In genomic region chr2:30147715-30148611, GRCh38 we compare ENCODE assay signal across 8 cellular contexts. TPM values are rescaled to one million over a fixed set of nuclear protein-coding genes. Genes with fewer than 3 reads are reported as not detected.
A peak's percentile ranks its signal among the peaks of the same experiment; 100 is the strongest.
DNase-seq lines count a peak whose midpoint lies in the region; ATAC-seq, FAIRE-seq and TF ChIP-seq lines count a peak whose summit lies in the region.

No MANE protein-coding gene starts in this region.

- H3K4me1 ChIP-seq in ascending aorta (peaks cover 5 to 24% of the 10 kb centered on the region in 2 donors), hepatocyte (ENCODE audit: insufficient read depth) (peaks cover 34% of the 10 kb centered on the region)

- ATAC-seq in GM21717 (IDR thresholded peaks at IDR 0.05; ENCODE audit: unreplicated experiment): peak; percentile 34

- 6% methylated on average over 31 of the region's 50 CpGs for WGBS in hepatocyte (ENCODE audit: low lambda C conversion rate, missing lambda C conversion rate)

- H3K9me2 ChIP-seq in hepatocyte (replicated peaks; ENCODE audit: insufficient read depth): no peaks in the 10 kb centered on the region

- peaks cover 49% of the 10 kb centered on the region for H3K79me2 ChIP-seq in hepatocyte

- H2AFZ ChIP-seq in hepatocyte: peak overlapping the region; percentile 62

- H3K27ac ChIP-seq in ascending aorta (peak overlapping the region; percentile 97 to 100), hepatocyte (peak overlapping the region; percentile 99)

- H3K4me2 ChIP-seq in hepatocyte: peak overlapping the region; percentile 83

- H3K9me3 ChIP-seq in MG63 (no peaks in the 10 kb centered on the region), ascending aorta (no peaks in the 10 kb centered on the region), hepatocyte (ENCODE audit: low read depth) (no peaks in the 10 kb centered on the region)

- H4K20me1 ChIP-seq in hepatocyte (ENCODE audit: insufficient read depth, poor library complexity, severe bottlenecking): peaks cover 49% of the 10 kb centered on the region

- FAIRE-seq in D721Med (lab: Jason Lieb, UNC): no peak

- DNase-seq in D721Med (ENCODE audit: insufficient read length, low spot score) (peak; percentile 53), MG63 (peak; percentile 73), T-helper 2 cell (peak; percentile 60 to 85 (median 73)), ascending aorta (ENCODE audit: low spot score in 2 of 2) (peak; percentile 17 to 87), hepatocyte (ENCODE audit: low spot score) (peak; percentile 92), retinal pigment epithelial cell (ENCODE audit: low read depth) (no peak), NCI-H1694 (lab: John Stamatoyannopoulos, UW) (no peak)

- TF ChIP-seq CTCF in D721Med (IDR thresholded peaks at IDR 0.05; ENCODE audit: insufficient read depth, missing control alignments) (peak; percentile 23), ascending aorta (IDR thresholded peaks at IDR 0.05) (peak; percentile 21 to 71 (median 49)), hepatocyte (IDR thresholded peaks at IDR 0.05; ENCODE audit: poor library complexity) (peak; percentile 47), retinal pigment epithelial cell (conservative IDR thresholded peaks at IDR 0.05; ENCODE audit: low read depth, low read length) (peak; percentile 30)

- no peaks in the 10 kb centered on the region for H3K27me3 ChIP-seq in MG63
- no peaks in the 10 kb centered on the region for H3K27me3 ChIP-seq in ascending aorta
- no peaks in the 10 kb centered on the region for H3K27me3 ChIP-seq in hepatocyte

- H3K4me3 ChIP-seq in MG63: peak overlapping the region; percentile 100
- peak overlapping the region; percentile 98 to 100 for H3K4me3 ChIP-seq in ascending aorta
- peak overlapping the region; percentile 73 for H3K4me3 ChIP-seq in hepatocyte
- peak overlapping the region; percentile 77 for H3K4me3 ChIP-seq in retinal pigment epithelial cell (ENCODE audit: low read length)

- H3K36me3 ChIP-seq in MG63: peaks cover 17% of the 10 kb centered on the region
- peaks cover 0 to 11% of the 10 kb centered on the region in 2 donors for H3K36me3 ChIP-seq in ascending aorta
- no peaks in the 10 kb centered on the region for H3K36me3 ChIP-seq in hepatocyte (replicated peaks; ENCODE audit: insufficient read depth, low read depth)

- intact Hi-C loops in ascending aorta (cut with DNase I): loop anchor here (2.0 to 10.0 kb wide), 4 partner anchors 84 to 1091 kb away; partner anchors contain the start of genes CLIP4 and LBH

RNA-seq across cellular contexts. Expression of gene YPEL5, which starts 1.2 kb away (rescaled TPM):
- 37.7 and 75.2 TPM in 2 replicates for total RNA-seq in MG63 (2014; rRNA removed; shearing (Covaris generic); ENCODE audit: low replicate concordance)
- total RNA-seq in ascending aorta (14.2 TPM), hepatocyte (98.3 and 117 TPM in 2 replicates)
- 94.4 and 104 TPM in 2 replicates for polyA plus RNA-seq in hepatocyte

Comparison
In these comparisons a context has a peak if more than half of its experiments do, and no peak if none do; other contexts are left out.
1. DNase-seq: peak in D721Med (single experiment), MG63 (single experiment), T-helper 2 cell (5 of 5), ascending aorta (2 of 2) and hepatocyte (single experiment); none in retinal pigment epithelial cell (single experiment) and NCI-H1694 (single experiment).
2. Peak in every context shown above with its lines, with median percentiles within 50 percentile points of each other: CTCF ChIP-seq and H3K4me3 ChIP-seq.